Comparison of ENCODE assay signal across 30 cellular contexts in genomic region chr17:79690988-79691836, GRCh38. TPM values are rescaled to one million over a fixed set of nuclear protein-coding genes. Genes with fewer than 3 reads are reported as not detected.
"Had no signal": no experiment of that assay in that cellular context is flagged by ENCODE, and none has a peak within 500 bp of the region (broad histone marks: within the 10 kb centered on the region; RNA-seq: fewer than 3 reads in every experiment).

No MANE protein-coding gene starts in this region.

- H3K4me3 ChIP-seq: left ventricle myocardium inferior, lung, mucosa of descending colon, thoracic aorta, uterus had no signal

- DNase-seq: activated CD4-positive, alpha-beta T cell treated with anti-CD3 and anti-CD28 coated beads for 1 hour; activated CD4-positive, alpha-beta T cell treated with anti-CD3 and anti-CD28 coated beads, Interleukin-2, amount 50 U/mL, for 1 hour; activated CD8-positive, alpha-beta T cell treated with anti-CD3 and anti-CD28 coated beads for 36 hours; activated gamma-delta T cell treated with Interleukin-2 at 50 U/mL for 16 hours; activated naive CD4-positive, alpha-beta T cell treated with anti-CD3 and anti-CD28 coated beads, Interleukin-2, amount 50 U/mL, for 16 hours; activated T-cell treated with anti-CD3 and anti-CD28 coated beads, Interleukin-2, amount 50 U/mL, for 4 hours; amniotic stem cell; foreskin keratinocyte; mucosa of descending colon; small intestine; stimulated activated CD4-positive, alpha-beta T cell treated with anti-CD3 and anti-CD28 coated beads, Interleukin-4, amount 100 ng/mL, for 24 hours; T-helper 17 cell; T1000 had no signal

- H3K36me3 ChIP-seq: left ventricle myocardium inferior, neutrophil, thoracic aorta, uterus had no signal

- H3K27me3 ChIP-seq: uterus had no signal

- H3K9me3 ChIP-seq: left ventricle myocardium inferior, mucosa of descending colon, neutrophil, thoracic aorta, uterus had no signal

- ATAC-seq: activated CD8-positive, alpha-beta T cell treated with anti-CD3 and anti-CD28 coated beads for 36 hours; activated T-cell treated with anti-CD3 and anti-CD28 coated beads, Interleukin-2, amount 50 U/mL, for 4 hours; activated T-helper 17 cell treated with anti-CD3 and anti-CD28 coated beads, Interleukin-2, amount 50 U/mL, for 72 hours; esophagus mucosa; foreskin keratinocyte; mucosa of descending colon; natural killer cell treated with Interleukin-12 subunit alpha and Interleukin-12 subunit beta and Interleukin-15 and Interleukin-18, amount 100 ng/mL, for 72 hours; stimulated activated effector memory CD8-positive, alpha-beta T cell treated with anti-CD3 and anti-CD28 coated beads, Interleukin-12 subunit alpha, Interleukin-12 subunit beta, amount 100 ng/mL, for 72 hours; T-helper 17 cell had no signal

- H3K27ac ChIP-seq: foreskin keratinocyte, left ventricle myocardium inferior, neutrophil, thoracic aorta had no signal

- H3K4me1 ChIP-seq: foreskin keratinocyte had no signal

RNA-seq across cellular contexts. Expression of gene ENPP7, which starts 39.5 kb away (rescaled TPM):
- total RNA-seq: activated T-cell treated with anti-CD3 and anti-CD28 coated beads, Interleukin-2, amount 50 U/mL, for 4 hours; astrocyte; chondrocyte; esophagus mucosa; foreskin keratinocyte; glomerular endothelial cell; left ventricle myocardium inferior; mucosa of descending colon; myocyte; osteocyte; posterior vena cava; sciatic nerve; subcutaneous adipose tissue; T-helper 17 cell; thoracic aorta; uterus had no signal
- polyA plus RNA-seq: foreskin keratinocyte, lung had no signal
